In genomic region chr5:94885931-94886330, GRCh38 we compare ENCODE assay signal across 22 cellular contexts.
"Had no signal": no experiment of that assay in that cellular context is flagged by ENCODE, and none has a peak within 500 bp of the region (broad histone marks: within the 10 kb centered on the region; RNA-seq: fewer than 3 reads in every experiment).

No MANE protein-coding gene starts in this region.

- H3K4me2 ChIP-seq: SK-N-SH had no signal

- H3K4me3 ChIP-seq: MG63, SJSA1 had no signal

- H3K27me3 ChIP-seq: SJSA1 had no signal

- H3K36me3 ChIP-seq: MG63, SJSA1 had no signal

- H3K27ac ChIP-seq: HL-60, SJSA1 had no signal

- H3K9me2 ChIP-seq: SK-N-SH had no signal

- H3K4me1 ChIP-seq: SJSA1 had no signal

- DNase-seq: Karpas-422, KBM-7, MG63, NCI-H1092, NCI-H1105 treated with DMSO at 0.1 percent for 48 hours, NCI-H1417 treated with DMSO at 0.1 percent for 48 hours, NCI-H146, NCI-H1694 treated with DMSO at 0.1 percent for 48 hours, NCI-H1930, NCI-H2081, NCI-H2107, NCI-H2227 treated with DMSO at 0.1 percent for 48 hours, NCI-H524, NCI-H526 treated with DMSO at 0.1 percent for 48 hours, NCI-H774, Right ventricle myocardium superior, RPMI8226, SIG-M5, SK-N-SH, SW 1271 had no signal
